8 cellular contexts compared by ENCODE assay signal in genomic region chr1:26285366-26286063, GRCh38. TPM values are rescaled to one million over a fixed set of nuclear protein-coding genes. Genes with fewer than 3 reads are reported as not detected.
DNase-seq lines count a peak whose midpoint lies in the region; ATAC-seq and TF ChIP-seq lines count a peak whose summit lies in the region.

No MANE protein-coding gene starts in this region.

- peak in 1 of 2 donors; percentile 32 for ATAC-seq in gastrocnemius medialis
- ATAC-seq in GM19023 (IDR thresholded peaks at IDR 0.05; ENCODE audit: unreplicated experiment): no peak
- no peak for ATAC-seq in GM21526 (IDR thresholded peaks at IDR 0.05; ENCODE audit: low FRiP score, unreplicated experiment)
- no peak for ATAC-seq in GM18498 (IDR thresholded peaks at IDR 0.05; ENCODE audit: unreplicated experiment)

- H3K27ac ChIP-seq in epithelial cell of prostate: peak overlapping the region; percentile 37
- H3K27ac ChIP-seq in gastrocnemius medialis: peak overlapping the region; percentile 89 to 98 (median 93)

- H3K27me3 ChIP-seq in gastrocnemius medialis: no peaks in the 10 kb centered on the region

- H3K36me3 ChIP-seq in gastrocnemius medialis: peaks cover 0 to 8% of the 10 kb centered on the region in 2 donors

- TF ChIP-seq CTCF in GM12872 (IDR thresholded peaks at IDR 0.05; ENCODE audit: insufficient read depth, low read depth, low read length) (peak; percentile 74), gastrocnemius medialis (IDR thresholded peaks at IDR 0.05 in 4 of 5, conservative IDR thresholded peaks at IDR 0.05 in 1 of 5) (peak; percentile 28 to 54 (median 39))

- in situ Hi-C loops in gastrocnemius medialis (cut with MboI; ENCODE audit: low sequenced_read_pairs in 4 of 4): loop anchor here in 1 of 4 donors (5.0 kb wide), 1 partner anchor 37 kb away; no protein-coding TSS in a partner anchor

- no peaks in the 10 kb centered on the region for H3K9me3 ChIP-seq in gastrocnemius medialis

- H3K4me1 ChIP-seq in gastrocnemius medialis: peaks cover 40 to 55% of the 10 kb centered on the region in 2 donors

- no peak for TF ChIP-seq POLR2A in gastrocnemius medialis (IDR thresholded peaks at IDR 0.05)

- intact Hi-C loops in gastrocnemius medialis (cut with DNase I; ENCODE audit: low total_unique reads): loop anchor here (1.0 kb wide), 1 partner anchor 36 kb away; no protein-coding TSS in a partner anchor

- DNase-seq in 8988T (peak; percentile 73), SW480 (ENCODE audit: low spot score) (peak; percentile 42), epithelial cell of prostate (ENCODE audit: low read depth, low spot score) (no peak), gastrocnemius medialis (peak in 1 of 2 donors; percentile 70)

- H3K4me3 ChIP-seq in gastrocnemius medialis: no peak overlapping the region

RNA-seq across cellular contexts. Expression of gene SH3BGRL3, which starts 5.6 kb away (rescaled TPM):
- total RNA-seq in gastrocnemius medialis: 10 to 100 TPM; 10.3 to 16.9 (median 13.1) TPM

RNA-seq across cellular contexts. Expression of gene UBXN11, which starts 20.9 kb away (rescaled TPM):
- total RNA-seq in gastrocnemius medialis: 1 to 10 TPM; 2.7 to 3.8 (median 3.4) TPM

RNA-seq across cellular contexts. Expression of gene CD52, which starts 32.2 kb away (rescaled TPM):
- total RNA-seq in gastrocnemius medialis: 1 to 10 TPM in 2 of 4 donors, not detected in 2; 1.4 to 2.8 TPM

RNA-seq across cellular contexts. Expression of gene CEP85, which starts 51.5 kb away (rescaled TPM):
- total RNA-seq in gastrocnemius medialis: 10 to 100 TPM; 28.5 to 61.6 (median 41.3) TPM
